Comparison of ENCODE assay signal across 21 cellular contexts in genomic region chr9:121339437-121339836, GRCh38. TPM values are rescaled to one million over a fixed set of nuclear protein-coding genes. Genes with fewer than 3 reads are reported as not detected.
A peak's percentile ranks its signal among the peaks of the same experiment; 100 is the strongest.
DNase-seq lines count a peak whose midpoint lies in the region; ATAC-seq, FAIRE-seq and TF ChIP-seq lines count a peak whose summit lies in the region.
"Had no signal": no experiment of that assay in that cellular context is flagged by ENCODE, and none has a peak within 500 bp of the region (broad histone marks: within the 10 kb centered on the region; RNA-seq: fewer than 3 reads in every experiment).

No MANE protein-coding gene starts in this region.

- no peaks in the 10 kb centered on the region for H3K9me3 ChIP-seq in spleen
- H3K9me3 ChIP-seq: SJCRH30 had no signal

- peaks cover 0 to 100% (median 51%) of the 10 kb centered on the region in 6 donors for H3K36me3 ChIP-seq in spleen
- H3K36me3 ChIP-seq: SJCRH30 had no signal

- no peak overlapping the region for H3K4me3 ChIP-seq in spleen
- H3K4me3 ChIP-seq: SJCRH30 had no signal

- H3K9me3 Mint-ChIP-seq in natural killer cell: no peaks in the 10 kb centered on the region
- H3K9me3 Mint-ChIP-seq: CD4-positive, CD25-positive, alpha-beta regulatory T cell had no signal

- no peaks in the 10 kb centered on the region for H3K27me3 ChIP-seq in spleen (replicated peaks in 1 of 7)
- H3K27me3 ChIP-seq: SJCRH30 had no signal

- 62 to 81% (median 70%) methylated on average over 2 of the region's 2 CpGs for WGBS in spleen, 5 donors

- peak overlapping the region; percentile 70 to 80 for H3K27ac Mint-ChIP-seq in natural killer cell
- H3K27ac Mint-ChIP-seq: CD4-positive, CD25-positive, alpha-beta regulatory T cell had no signal

- H3K27ac ChIP-seq in spleen: peak overlapping the region in 5 of 8 donors; percentile 11 to 66 (median 36)
- H3K27ac ChIP-seq: KMS-11, SJCRH30 had no signal

- TF ChIP-seq POLR2A in GM12891 (IDR thresholded peaks at IDR 0.05; ENCODE audit: low read depth, low read length) (no peak), spleen (IDR thresholded peaks at IDR 0.05) (no peak)

- H3K4me1 Mint-ChIP-seq in natural killer cell: peaks cover 78% of the 10 kb centered on the region in 2 donors
- H3K4me1 Mint-ChIP-seq: CD4-positive, CD25-positive, alpha-beta regulatory T cell had no signal

- ATAC-seq in natural killer cell (no peak), GM18907 (IDR thresholded peaks at IDR 0.05; ENCODE audit: unreplicated experiment) (no peak), HG03439 (IDR thresholded peaks at IDR 0.05; ENCODE audit: unreplicated experiment) (no peak)
- ATAC-seq: HCT116 had no signal

- DNase-seq in GM12891 (ENCODE audit: insufficient read length, low spot score) (no peak), RPMI8226 (peak; percentile 82), natural killer cell (no peak), spleen (no peak)
- no peak for DNase-seq in activated CD4-positive, alpha-beta T cell treated with anti-CD3 and anti-CD28 coated beads for 1 hour
- DNase-seq: CD4-positive, CD25-positive, alpha-beta regulatory T cell; COR-L47; DND-41; IMR-90; NCI-H1105; NCI-H146; NCI-H2029; NCI-H226; NCI-H510A treated with DMSO at 0.1 percent for 48 hours; NCI-H748 treated with DMSO at 0.1 percent for 48 hours; SJCRH30 had no signal

- intact Hi-C loops in natural killer cell (cut with micrococcal nuclease) (no loop called here), spleen (cut with DNase I; ENCODE audit: low total_unique reads) (no loop called here)

- TF ChIP-seq CTCF in natural killer cell (IDR thresholded peaks at IDR 0.05) (no peak), spleen (IDR thresholded peaks at IDR 0.05 in 8 of 11, conservative IDR thresholded peaks at IDR 0.05 in 3 of 11) (no peak)

- peaks cover 0 to 60% (median 16%) of the 10 kb centered on the region in 6 donors for H3K4me1 ChIP-seq in spleen

- peaks cover 42% of the 10 kb centered on the region for H3K36me3 Mint-ChIP-seq in natural killer cell

- no peak overlapping the region for H3K4me3 Mint-ChIP-seq in natural killer cell
- H3K4me3 Mint-ChIP-seq: CD4-positive, CD25-positive, alpha-beta regulatory T cell had no signal

- H3K27me3 Mint-ChIP-seq in natural killer cell (ENCODE audit: low read depth in 2 of 2): no peaks in the 10 kb centered on the region
- H3K27me3 Mint-ChIP-seq: CD4-positive, CD25-positive, alpha-beta regulatory T cell had no signal

- peak; percentile 20 for FAIRE-seq in GM12891 (lab: Jason Lieb, UNC)
- FAIRE-seq: H1 had no signal

TF ChIP-seq in GM12891, 5 proteins besides CTCF, POLR2A, EP300 and RAD21:
- no peak for TF ChIP-seq POU2F2 (IDR thresholded peaks at IDR 0.05; ENCODE audit: low read depth, low read length)
- peak; percentile 31; the same call in 1 of the 2 replicates for TF ChIP-seq SPI1 (IDR thresholded peaks at IDR 0.05; ENCODE audit: low read depth, low read length)

RNA-seq across cellular contexts. Expression of gene STOM, which starts 30.6 kb away (rescaled TPM):
- polyA plus RNA-seq in GM12891 (2012; ENCODE audit: low read depth, missing spikeins): 9.7 TPM
- 100 to 1,000 TPM; 185 to 241 (median 189) TPM for total RNA-seq in natural killer cell
- total RNA-seq in spleen: 100 to 1,000 TPM; 265 to 493 (median 335) TPM
- 10 to 100 TPM; 42.7 to 91.6 (median 80.7) TPM for polyA plus RNA-seq in spleen
